ENCODE assay signal across 18 cellular contexts in genomic region chr16:72042157-72042660, GRCh38. TPM values are rescaled to one million over a fixed set of nuclear protein-coding genes. Genes with fewer than 3 reads are reported as not detected.
DNase-seq lines count a peak whose midpoint lies in the region; ATAC-seq, FAIRE-seq and TF ChIP-seq lines count a peak whose summit lies in the region.
"Had no signal": no experiment of that assay in that cellular context is flagged by ENCODE, and none has a peak within 500 bp of the region (broad histone marks: within the 10 kb centered on the region; RNA-seq: fewer than 3 reads in every experiment).

No MANE protein-coding gene starts in this region.

- no peak overlapping the region for H3K9ac ChIP-seq in endodermal cell (ENCODE audit: extremely low read depth, low read length, poor library complexity, severe bottlenecking)
- H3K9ac ChIP-seq: parathyroid adenoma had no signal

- H3K27ac ChIP-seq in endodermal cell (ENCODE audit: low read depth, low read length) = peak overlapping the region; percentile 53
- peak overlapping the region; percentile 61 for H3K27ac ChIP-seq in neutrophil
- H3K27ac ChIP-seq: C4-2B, dorsolateral prefrontal cortex, parathyroid adenoma, RWPE1 had no signal

- H3K4me3 Mint-ChIP-seq in endodermal cell = no peak overlapping the region

- FAIRE-seq in D721Med (lab: Jason Lieb, UNC) = no peak

- no peaks in the 10 kb centered on the region for H3K27me3 Mint-ChIP-seq in endodermal cell (ENCODE audit: insufficient read depth)

- no peaks in the 10 kb centered on the region for H3K4me1 Mint-ChIP-seq in endodermal cell

- H3K9me3 Mint-ChIP-seq in endodermal cell = no peaks in the 10 kb centered on the region

- no peaks in the 10 kb centered on the region for H3K36me3 Mint-ChIP-seq in endodermal cell (ENCODE audit: low read depth)

- H3K36me3 ChIP-seq in endodermal cell (ENCODE audit: control insufficient read depth, insufficient read depth, low read length) (no peaks in the 10 kb centered on the region), neutrophil (no peaks in the 10 kb centered on the region)

- DNase-seq in DMS79 treated with DMSO at 0.1 percent for 48 hours (lab: John Stamatoyannopoulos, UW) (peak; percentile 27), NCI-H2196 treated with DMSO at 0.1 percent for 48 hours (lab: John Stamatoyannopoulos, UW; ENCODE audit: unreplicated experiment) (peak; percentile 1), endodermal cell (no peak), NCI-H1694 treated with DMSO at 0.1 percent for 48 hours (lab: John Stamatoyannopoulos, UW) (no peak), D721Med (ENCODE audit: insufficient read length, low spot score) (no peak)
- no peak for DNase-seq in stimulated activated CD4-positive, alpha-beta T cell treated with anti-CD3 and anti-CD28 coated beads, Interleukin-15, amount 100 ng/mL, for 24 hours
- DNase-seq: activated CD4-positive, alpha-beta T cell treated with anti-CD3 and anti-CD28 coated beads for 48 hours; amniotic stem cell; dorsolateral prefrontal cortex; GDM1; stimulated activated CD4-positive, alpha-beta T cell treated with anti-CD3 and anti-CD28 coated beads, Interleukin-2, amount 100 ng/mL, for 48 hours had no signal

- WGBS in endodermal cell (ENCODE audit: insufficient coverage in 1 of 2, insufficient read length in 1 of 2), 2 experiments = 87 to 91% methylated on average over 2 of the region's 2 CpGs

- no peak for TF ChIP-seq CTCF in endodermal cell (conservative IDR thresholded peaks at IDR 0.05)
- no peak for TF ChIP-seq CTCF in neutrophil (IDR thresholded peaks at IDR 0.05)
- no peak for TF ChIP-seq CTCF in D721Med (IDR thresholded peaks at IDR 0.05; ENCODE audit: insufficient read depth, missing control alignments)

- H3K4me3 ChIP-seq in endodermal cell (ENCODE audit: low read length) (no peak overlapping the region), neutrophil (ENCODE audit: low read depth in 1 of 2, low read length in 1 of 2) (no peak overlapping the region)
- H3K4me3 ChIP-seq: dorsolateral prefrontal cortex had no signal

- H3K27ac Mint-ChIP-seq in endodermal cell = no peak overlapping the region

- H3K4me1 ChIP-seq in endodermal cell (ENCODE audit: control insufficient read depth, insufficient read depth, low read length) = no peaks in the 10 kb centered on the region
- peaks cover 17 to 19% of the 10 kb centered on the region in 2 experiments for H3K4me1 ChIP-seq in neutrophil (ENCODE audit: control insufficient read depth in 1 of 2, insufficient read depth in 1 of 2, low read depth in 1 of 2, low read length in 1 of 2)

- H3K9me3 ChIP-seq in endodermal cell (ENCODE audit: control insufficient read depth, low read length) (no peaks in the 10 kb centered on the region), neutrophil (no peaks in the 10 kb centered on the region)

- no peaks in the 10 kb centered on the region for H3K27me3 ChIP-seq in endodermal cell (ENCODE audit: control insufficient read depth, insufficient read depth, low read length, poor library complexity, severe bottlenecking)
- no peaks in the 10 kb centered on the region for H3K27me3 ChIP-seq in neutrophil
- H3K27me3 ChIP-seq: dorsolateral prefrontal cortex had no signal

- ATAC-seq in GM19467 (IDR thresholded peaks at IDR 0.05; ENCODE audit: unreplicated experiment) = no peak

RNA-seq across cellular contexts. Expression of gene HP, which starts 12.1 kb away (rescaled TPM):
- total RNA-seq in endodermal cell = 1 to 10 TPM; 3.9 to 9.5 TPM
- 15.7 TPM for polyA plus RNA-seq in endodermal cell (2013, experiment 1 of 2)
- polyA plus RNA-seq in endodermal cell (2013, experiment 2 of 2) = 11.9 TPM

RNA-seq across cellular contexts. Expression of gene HPR, which starts 20.8 kb away (rescaled TPM):
- total RNA-seq in endodermal cell = under 1 TPM in 1 of 2 donors, not detected in 1; 0.69 TPM
- 0.21 TPM for polyA plus RNA-seq in endodermal cell (2013, experiment 1 of 2)
- not detected for polyA plus RNA-seq in endodermal cell (2013, experiment 2 of 2)
- total RNA-seq: mononuclear cell, urinary bladder had no signal

RNA-seq across cellular contexts. Expression of gene DHODH, which starts 33.7 kb away (rescaled TPM):
- 10 to 100 TPM; 15.5 to 17.4 TPM for total RNA-seq in endodermal cell
- polyA plus RNA-seq in endodermal cell (2013, experiment 1 of 2) = 6.9 TPM
- 6.6 TPM for polyA plus RNA-seq in endodermal cell (2013, experiment 2 of 2)

RNA-seq across cellular contexts. Expression of gene PKD1L3, which starts 42.0 kb away (rescaled TPM):
- total RNA-seq in endodermal cell = under 1 TPM; 0.07 to 0.13 TPM
- polyA plus RNA-seq in endodermal cell (2013, experiment 1 of 2) = 0.11 TPM
- polyA plus RNA-seq in endodermal cell (2013, experiment 2 of 2) = 0.08 TPM

RNA-seq across cellular contexts. Expression of gene TXNL4B, which starts 51.2 kb away (rescaled TPM):
- total RNA-seq in endodermal cell = 10 to 100 TPM; 10.6 to 13.1 TPM
- polyA plus RNA-seq in endodermal cell (2013, experiment 1 of 2) = 9.8 TPM
- polyA plus RNA-seq in endodermal cell (2013, experiment 2 of 2) = 9.8 TPM

Comparison
In these comparisons a context has a peak if more than half of its experiments do, and no peak if none do; other contexts are left out.
1. DNase-seq: peak in DMS79 treated with DMSO at 0.1 percent for 48 hours (single experiment) and NCI-H2196 treated with DMSO at 0.1 percent for 48 hours (single experiment); none in endodermal cell (single experiment), stimulated activated CD4-positive, alpha-beta T cell treated with anti-CD3 and anti-CD28 coated beads, Interleukin-15, amount 100 ng/mL, for 24 hours (single experiment), NCI-H1694 treated with DMSO at 0.1 percent for 48 hours (single experiment) and D721Med (single experiment).